18 cellular contexts compared by ENCODE assay signal in genomic region chr3:23754215-23754614, GRCh38.
"Had no signal": no experiment of that assay in that cellular context is flagged by ENCODE, and none has a peak within 500 bp of the region (broad histone marks: within the 10 kb centered on the region; RNA-seq: fewer than 3 reads in every experiment).

No MANE protein-coding gene starts in this region.

- H3K27ac Mint-ChIP-seq: IgD-negative memory B cell had no signal

- H3K4me3 ChIP-seq: K562, SJSA1, SK-N-MC had no signal

- H3K9ac ChIP-seq: KMS-11 had no signal

- H3K27me3 ChIP-seq: SJSA1 had no signal

- H3K4me3 Mint-ChIP-seq: IgD-negative memory B cell had no signal

- H3K27ac ChIP-seq: HL-60, KMS-11, SJSA1, SK-N-MC had no signal

- H3K4me2 ChIP-seq: KMS-11 had no signal

- DNase-seq: NCI-H1092 treated with DMSO at 0.1 percent for 48 hours, NCI-H1436, NCI-H187, NCI-H2029, NCI-H2081 treated with DMSO at 0.1 percent for 48 hours, NCI-H2171, NCI-H524, NCI-H526 treated with DMSO at 0.1 percent for 48 hours, NCI-H748 treated with DMSO at 0.1 percent for 48 hours, Right ventricle myocardium superior, RPMI8226, SIG-M5 had no signal

- H3K36me3 ChIP-seq: SJSA1 had no signal

- H3K27me3 Mint-ChIP-seq: IgD-negative memory B cell had no signal

- H3K9me3 ChIP-seq: SJSA1 had no signal

- ATAC-seq: K562 had no signal

- H3K9me3 Mint-ChIP-seq: IgD-negative memory B cell had no signal
